Comparison of ENCODE assay signal across 8 cellular contexts in genomic region chr2:219997341-219997851, GRCh38.
DNase-seq lines count a peak whose midpoint lies in the region; ATAC-seq and TF ChIP-seq lines count a peak whose summit lies in the region.

No MANE protein-coding gene starts in this region.

- in situ Hi-C loops in GM23248 (cut with MboI) = no loop called here

- no peaks in the 10 kb centered on the region for H3K79me2 ChIP-seq in GM23248 (ENCODE audit: insufficient read depth)

- no peaks in the 10 kb centered on the region for H4K20me1 ChIP-seq in GM23248 (ENCODE audit: insufficient read depth)

- H3K4me3 ChIP-seq in AG09309 (ENCODE audit: control insufficient read depth, low read depth, low read length) = no peak overlapping the region
- H3K4me3 ChIP-seq in GM23248 = no peak overlapping the region
- no peak overlapping the region for H3K4me3 ChIP-seq in heart right ventricle
- no peak overlapping the region for H3K4me3 ChIP-seq in thyroid gland (replicated peaks in 1 of 3)

- H3K27ac ChIP-seq in GM23248 = no peak overlapping the region
- H3K27ac ChIP-seq in heart right ventricle = no peak overlapping the region
- H3K27ac ChIP-seq in thyroid gland = peak overlapping the region; percentile 53 to 82 (median 69)

- DNase-seq in AG09309 (ENCODE audit: low read depth) (no peak), GM23248 (peak; percentile 42), SHP77 (lab: John Stamatoyannopoulos, UW) (peak; percentile 26 to 54), heart right ventricle (peak; percentile 15 to 20), thyroid gland (peak; percentile 96 to 97), NOMO-1 (lab: John Stamatoyannopoulos, UW; ENCODE audit: unreplicated experiment in 2 of 2) (no peak), mesenteric fat pad (ENCODE audit: low spot score) (no peak)
- no peak for DNase-seq in NK-92 treated with Interleukin-12 subunit alpha and Interleukin-12 subunit beta, amount 100 ng/mL, for 24 hours (lab: John Stamatoyannopoulos, UW)

- peak in 1 of 2 donors; percentile 17 for TF ChIP-seq POLR2A in thyroid gland (IDR thresholded peaks at IDR 0.05)

- intact Hi-C loops in heart right ventricle (cut with DNase I) (no loop called here), thyroid gland (cut with DNase I) (no loop called here)

- H3K9me3 ChIP-seq in GM23248 (ENCODE audit: low read depth) = no peaks in the 10 kb centered on the region
- H3K9me3 ChIP-seq in heart right ventricle = no peaks in the 10 kb centered on the region
- no peaks in the 10 kb centered on the region for H3K9me3 ChIP-seq in thyroid gland

- H3K4me1 ChIP-seq in GM23248 (ENCODE audit: insufficient read depth) (peaks cover 15% of the 10 kb centered on the region), heart right ventricle (no peaks in the 10 kb centered on the region), thyroid gland (peaks cover 10 to 29% of the 10 kb centered on the region in 2 donors)

- no peaks in the 10 kb centered on the region for H3K27me3 ChIP-seq in GM23248 (replicated peaks; ENCODE audit: insufficient read depth)
- peaks cover 0 to 3% (median 0%) of the 10 kb centered on the region in 7 donors for H3K27me3 ChIP-seq in heart right ventricle
- H3K27me3 ChIP-seq in thyroid gland = no peaks in the 10 kb centered on the region

- no peak overlapping the region for H3K9ac ChIP-seq in GM23248

- 74% methylated on average over 13 of the region's 13 CpGs for WGBS in GM23248 (ENCODE audit: low coverage in 1 of 2, low lambda C conversion rate in 2 of 2, missing lambda C conversion rate in 2 of 2), 2 experiments
- WGBS in heart right ventricle, 2 donors = 58 to 66% methylated on average over 13 of the region's 13 CpGs
- WGBS in thyroid gland, 2 donors = 28 to 33% methylated on average over 13 of the region's 13 CpGs

- TF ChIP-seq CTCF in AG09309 (IDR thresholded peaks at IDR 0.05; ENCODE audit: control insufficient read depth, insufficient read depth, low read depth, low read length, missing control alignments) = peak; percentile 53
- peak in 7 of 9 donors; percentile 22 to 51 (median 43) for TF ChIP-seq CTCF in heart right ventricle (IDR thresholded peaks at IDR 0.05)
- TF ChIP-seq CTCF in thyroid gland (IDR thresholded peaks at IDR 0.05) = peak; percentile 33 to 98 (median 81)

- H3K9me2 ChIP-seq in GM23248 (ENCODE audit: insufficient read depth) = no peaks in the 10 kb centered on the region

- peak in 4 of 8 donors; percentile 30 to 44 (median 40) for ATAC-seq in heart right ventricle

- H2AFZ ChIP-seq in GM23248 = no peak overlapping the region

- H3F3A ChIP-seq in GM23248 (ENCODE audit: insufficient read depth) = no peaks in the 10 kb centered on the region

- H3K36me3 ChIP-seq in GM23248 (ENCODE audit: low read depth) (no peaks in the 10 kb centered on the region), heart right ventricle (no peaks in the 10 kb centered on the region), thyroid gland (no peaks in the 10 kb centered on the region)

- H3K4me2 ChIP-seq in GM23248 (ENCODE audit: unreplicated experiment) = no peak overlapping the region

Comparison
In these comparisons a context has a peak if more than half of its experiments do, and no peak if none do; other contexts are left out.
1. DNase-seq: peak in GM23248 (single experiment), SHP77 (2 of 2), heart right ventricle (2 of 2) and thyroid gland (2 of 2); none in AG09309 (single experiment), NK-92 treated with Interleukin-12 subunit alpha and Interleukin-12 subunit beta, amount 100 ng/mL, for 24 hours (single experiment), NOMO-1 (0 of 2) and mesenteric fat pad (single experiment).
2. H3K27ac ChIP-seq: peak in thyroid gland (3 of 3); none in GM23248 (single experiment) and heart right ventricle (0 of 10).
3. Peak in every context shown above with its lines, with median percentiles within 50 percentile points of each other: CTCF ChIP-seq.